In the genomic region with DNA sequence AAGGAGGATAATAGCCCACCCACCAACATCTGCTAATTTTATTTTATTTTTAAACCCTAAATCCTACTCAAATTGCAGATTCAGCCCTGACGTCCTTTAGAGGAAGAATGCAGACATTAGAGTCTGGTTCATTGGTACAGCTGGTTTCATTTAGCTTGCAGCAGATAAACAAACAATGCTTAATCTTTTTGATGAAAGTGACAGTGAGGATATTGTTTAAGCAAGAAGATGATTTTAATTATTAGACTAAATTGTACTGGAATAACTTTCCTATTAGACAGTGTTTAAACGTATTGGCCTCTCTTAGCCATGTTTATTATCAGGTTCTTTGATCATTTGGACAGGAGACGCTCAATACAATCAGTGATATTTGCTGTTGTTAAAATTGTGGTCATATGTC, we compare ENCODE assay signal across 17 cellular contexts.
"Had no signal": no experiment of that assay in that cellular context is flagged by ENCODE, and none has a peak within 500 bp of the region (broad histone marks: within the 10 kb centered on the region; RNA-seq: fewer than 3 reads in every experiment).

No MANE protein-coding gene starts in this region.

- H3K4me3 ChIP-seq: left ventricle myocardium inferior, transverse colon, uterus had no signal

- H3K4me3 Mint-ChIP-seq: activated CD4-positive, alpha-beta memory T cell treated with anti-CD3 and anti-CD28 coated beads for 36 hours; activated naive CD8-positive, alpha-beta T cell treated with anti-CD3 and anti-CD28 coated beads for 36 hours; mesothelial cell of epicardium; natural killer cell; stimulated activated naive B cell treated with anti-CD40 and anti-IgM and Interleukin-4, amounts not matched to agents 10 μg/mL and 1 μg/mL and 100 μg/mL, for 72 hours had no signal

- H3K27ac Mint-ChIP-seq: activated CD4-positive, alpha-beta memory T cell treated with anti-CD3 and anti-CD28 coated beads for 36 hours; activated naive CD8-positive, alpha-beta T cell treated with anti-CD3 and anti-CD28 coated beads for 36 hours; mesothelial cell of epicardium; natural killer cell; stimulated activated naive B cell treated with anti-CD40 and anti-IgM and Interleukin-4, amounts not matched to agents 10 μg/mL and 1 μg/mL and 100 μg/mL, for 72 hours had no signal

- H3K9me3 Mint-ChIP-seq: activated CD4-positive, alpha-beta memory T cell treated with anti-CD3 and anti-CD28 coated beads for 36 hours; activated naive CD8-positive, alpha-beta T cell treated with anti-CD3 and anti-CD28 coated beads for 36 hours; mesothelial cell of epicardium had no signal

- H3K4me1 Mint-ChIP-seq: activated naive CD8-positive, alpha-beta T cell treated with anti-CD3 and anti-CD28 coated beads for 36 hours; natural killer cell had no signal

- H3K27ac ChIP-seq: left ventricle myocardium inferior, neutrophil, transverse colon, uterus had no signal

- DNase-seq: activated CD4-positive, alpha-beta memory T cell treated with anti-CD3 and anti-CD28 coated beads for 36 hours; activated CD4-positive, alpha-beta T cell treated with anti-CD3 and anti-CD28 coated beads for 48 hours; activated naive CD4-positive, alpha-beta T cell treated with Interleukin-2 at 50 U/mL for 16 hours; activated naive CD8-positive, alpha-beta T cell treated with anti-CD3 and anti-CD28 coated beads for 36 hours; activated T-cell treated with anti-CD3 and anti-CD28 coated beads, Interleukin-2, amount 50 U/mL, for 48 hours; amniotic stem cell; cerebellar nuclear complex; cortex of kidney; left ventricle myocardium inferior; natural killer cell; small intestine; stimulated activated naive B cell treated with anti-CD40 and anti-IgM and Interleukin-4, amounts not matched to agents 10 μg/mL and 1 μg/mL and 100 μg/mL, for 72 hours; transverse colon; uterus had no signal

- H3K4me1 ChIP-seq: uterus had no signal

- H3K36me3 Mint-ChIP-seq: activated CD4-positive, alpha-beta memory T cell treated with anti-CD3 and anti-CD28 coated beads for 36 hours; activated naive CD8-positive, alpha-beta T cell treated with anti-CD3 and anti-CD28 coated beads for 36 hours; mesothelial cell of epicardium; natural killer cell had no signal

- H3K27me3 ChIP-seq: neutrophil, transverse colon, uterus had no signal

- H3K9me3 ChIP-seq: left ventricle myocardium inferior, neutrophil, transverse colon, uterus had no signal

- H3K27me3 Mint-ChIP-seq: activated CD4-positive, alpha-beta memory T cell treated with anti-CD3 and anti-CD28 coated beads for 36 hours; activated naive CD8-positive, alpha-beta T cell treated with anti-CD3 and anti-CD28 coated beads for 36 hours; stimulated activated naive B cell treated with anti-CD40 and anti-IgM and Interleukin-4, amounts not matched to agents 10 μg/mL and 1 μg/mL and 100 μg/mL, for 72 hours had no signal

- H3K36me3 ChIP-seq: left ventricle myocardium inferior, neutrophil, transverse colon, uterus had no signal

- ATAC-seq: natural killer cell; sciatic nerve; stimulated activated naive B cell treated with anti-CD40 and anti-IgM and Interleukin-4, amounts not matched to agents 10 μg/mL and 1 μg/mL and 100 μg/mL, for 72 hours had no signal
